Comparison of ENCODE assay signal across 19 cellular contexts in genomic region chr5:72917371-72917776, GRCh38.
"Had no signal": no experiment of that assay in that cellular context is flagged by ENCODE, and none has a peak within 500 bp of the region (broad histone marks: within the 10 kb centered on the region; RNA-seq: fewer than 3 reads in every experiment).

No MANE protein-coding gene starts in this region.

- H3K27ac Mint-ChIP-seq: stimulated activated memory B cell treated with anti-CD40 and anti-IgM and Interleukin-4, amounts not matched to agents 10 μg/mL and 1 μg/mL and 100 μg/mL, for 72 hours had no signal

- H3K36me3 Mint-ChIP-seq: naive thymus-derived CD8-positive, alpha-beta T cell; stimulated activated memory B cell treated with anti-CD40 and anti-IgM and Interleukin-4, amounts not matched to agents 10 μg/mL and 1 μg/mL and 100 μg/mL, for 72 hours had no signal

- H3K9me3 ChIP-seq: body of pancreas, sigmoid colon, stomach, suprapubic skin, tibial nerve, uterus had no signal

- H3K4me1 ChIP-seq: body of pancreas, stomach, suprapubic skin, tibial nerve, uterus had no signal

- H3K27me3 Mint-ChIP-seq: naive thymus-derived CD8-positive, alpha-beta T cell; stimulated activated memory B cell treated with anti-CD40 and anti-IgM and Interleukin-4, amounts not matched to agents 10 μg/mL and 1 μg/mL and 100 μg/mL, for 72 hours had no signal

- H3K27ac ChIP-seq: body of pancreas, cardiac muscle cell, sigmoid colon, stomach, suprapubic skin, tibial nerve, uterus had no signal

- DNase-seq: activated CD4-positive, alpha-beta T cell treated with anti-CD3 and anti-CD28 coated beads, Interleukin-2, amount 50 U/mL, for 48 hours; activated CD8-positive, alpha-beta memory T cell treated with anti-CD3 and anti-CD28 coated beads, Interleukin-2, amount 50 U/mL, for 48 hours; activated naive CD4-positive, alpha-beta T cell treated with Interleukin-2 at 50 U/mL for 16 hours; activated T-cell treated with anti-CD3 and anti-CD28 coated beads, Interleukin-2, amount 50 U/mL, for 48 hours; anterior cingulate cortex; body of pancreas; kidney; naive thymus-derived CD8-positive, alpha-beta T cell; sigmoid colon; stimulated activated CD4-positive, alpha-beta T cell treated with anti-CD3 and anti-CD28 coated beads, Interleukin-15, amount 100 ng/mL, for 24 hours; stomach; T-helper 9 cell; uterus had no signal

- H3K27me3 ChIP-seq: body of pancreas, cardiac muscle cell, sigmoid colon, stomach, suprapubic skin, tibial nerve, uterus had no signal

- H3K4me1 Mint-ChIP-seq: naive thymus-derived CD8-positive, alpha-beta T cell; stimulated activated memory B cell treated with anti-CD40 and anti-IgM and Interleukin-4, amounts not matched to agents 10 μg/mL and 1 μg/mL and 100 μg/mL, for 72 hours had no signal

- H3K9me3 Mint-ChIP-seq: naive thymus-derived CD8-positive, alpha-beta T cell; stimulated activated memory B cell treated with anti-CD40 and anti-IgM and Interleukin-4, amounts not matched to agents 10 μg/mL and 1 μg/mL and 100 μg/mL, for 72 hours had no signal

- H3K4me3 Mint-ChIP-seq: naive thymus-derived CD8-positive, alpha-beta T cell; stimulated activated memory B cell treated with anti-CD40 and anti-IgM and Interleukin-4, amounts not matched to agents 10 μg/mL and 1 μg/mL and 100 μg/mL, for 72 hours had no signal

- H3K4me2 ChIP-seq: smooth muscle cell had no signal

- H3K4me3 ChIP-seq: body of pancreas, cardiac muscle cell, lung, sigmoid colon, smooth muscle cell, stomach, suprapubic skin, tibial nerve, uterus had no signal

- H3K36me3 ChIP-seq: cardiac muscle cell, sigmoid colon, suprapubic skin, tibial nerve, uterus had no signal
